In the genomic region with DNA sequence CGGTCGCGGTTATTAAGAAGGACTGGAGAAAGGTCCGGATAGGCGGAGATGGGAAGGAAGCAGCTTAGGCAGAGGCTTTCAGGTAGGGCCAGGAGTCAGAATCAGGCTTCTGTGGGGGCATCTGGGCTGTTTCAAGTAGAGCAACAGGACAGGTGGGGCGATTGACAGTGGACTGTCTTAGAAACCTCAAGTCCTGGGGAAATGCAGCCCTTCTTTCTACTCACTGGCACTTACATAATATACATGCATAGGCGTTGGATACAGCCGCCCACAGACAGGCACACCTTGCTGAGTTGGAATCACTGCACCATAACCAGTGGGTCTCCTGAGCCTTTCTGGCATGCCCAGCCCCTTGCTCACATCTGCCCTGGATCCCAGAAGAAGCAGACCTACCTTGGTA, we compare ENCODE assay signal across 8 cellular contexts. TPM values are rescaled to one million over a fixed set of nuclear protein-coding genes. Genes with fewer than 3 reads are reported as not detected.
A peak's percentile ranks its signal among the peaks of the same experiment; 100 is the strongest.
DNase-seq lines count a peak whose midpoint lies in the region; ATAC-seq and FAIRE-seq lines count a peak whose summit lies in the region.

No MANE protein-coding gene starts in this region.

- ATAC-seq in GM19455 (IDR thresholded peaks at IDR 0.05; ENCODE audit: unreplicated experiment) (no peak), HG03469 (IDR thresholded peaks at IDR 0.05; ENCODE audit: unreplicated experiment) (no peak)

- peak overlapping the region; percentile 97 for H2AFZ ChIP-seq in ACC112 (ENCODE audit: low read length, unreplicated experiment)

- H3K27me3 ChIP-seq in ACC112 (ENCODE audit: insufficient read depth, low read length) (no peaks in the 10 kb centered on the region), muscle layer of colon (ENCODE audit: control insufficient read depth in 1 of 2, insufficient read depth in 2 of 2, low read length in 2 of 2) (no peaks in the 10 kb centered on the region)

- peaks cover 37% of the 10 kb centered on the region for H3K79me2 ChIP-seq in ACC112 (ENCODE audit: control insufficient read depth, insufficient read depth, low read length, unreplicated experiment)

- no peaks in the 10 kb centered on the region for H3K9me3 ChIP-seq in muscle layer of colon (ENCODE audit: low read length)

- no peak for FAIRE-seq in urothelium cell line (lab: Jason Lieb, UNC)

- H3K27ac ChIP-seq in ACC112 (ENCODE audit: low read depth, low read length) = no peak overlapping the region
- H3K27ac ChIP-seq in muscle layer of colon (ENCODE audit: low read depth, low read length) = peak overlapping the region; percentile 62

- no peak for DNase-seq in Jurkat, Clone E6-1 (ENCODE audit: low read depth, low spot score)
- peak; percentile 44 for DNase-seq in cerebellar cortex (ENCODE audit: low spot score)
- DNase-seq in urothelium cell line (ENCODE audit: low spot score) = no peak
- DNase-seq in OCI-M2 (lab: John Stamatoyannopoulos, UW; ENCODE audit: unreplicated experiment) = no peak

- H3K9ac ChIP-seq in muscle layer of colon (ENCODE audit: low read length) = peak overlapping the region; percentile 71

- H3K4me1 ChIP-seq in ACC112 (ENCODE audit: control insufficient read depth, insufficient read depth, low read length, unreplicated experiment) (peaks cover 21% of the 10 kb centered on the region), muscle layer of colon (ENCODE audit: insufficient read depth, low read length) (peaks cover 29% of the 10 kb centered on the region)

- H3K4me3 ChIP-seq in ACC112 (ENCODE audit: low read depth, low read length) (peak overlapping the region; percentile 99), muscle layer of colon (ENCODE audit: low read depth in 1 of 2, low read length in 2 of 2) (peak overlapping the region; percentile 44 to 89)
- H3K4me3 ChIP-seq in Jurkat, Clone E6-1 (ENCODE audit: low read length) = peak overlapping the region; percentile 86

- H3K36me3 ChIP-seq in ACC112 (ENCODE audit: insufficient read depth, low read length) = peaks cover 3% of the 10 kb centered on the region; the same call in 1 of the 2 replicates
- peaks cover 22% of the 10 kb centered on the region for H3K36me3 ChIP-seq in muscle layer of colon (ENCODE audit: insufficient read depth, low read length)

RNA-seq across cellular contexts. Expression of a gene that starts 0.7 kb away (rescaled TPM):
- 58.3 TPM for polyA plus RNA-seq in Jurkat, Clone E6-1 (2012; ENCODE audit: insufficient read depth, insufficient read length)

RNA-seq across cellular contexts. Expression of a gene that starts 2.3 kb away (rescaled TPM):
- polyA plus RNA-seq in Jurkat, Clone E6-1 (2012; ENCODE audit: insufficient read depth, insufficient read length) = 79.5 TPM

RNA-seq across cellular contexts. Expression of a gene that starts 26.1 kb away (rescaled TPM):
- 37.2 TPM for polyA plus RNA-seq in Jurkat, Clone E6-1 (2012; ENCODE audit: insufficient read depth, insufficient read length)
